ENCODE assay signal across 9 cellular contexts in genomic region chr2:96315400-96316071, GRCh38. TPM values are rescaled to one million over a fixed set of nuclear protein-coding genes. Genes with fewer than 3 reads are reported as not detected.
DNase-seq lines count a peak whose midpoint lies in the region; ATAC-seq and TF ChIP-seq lines count a peak whose summit lies in the region.
"Had no signal": no experiment of that assay in that cellular context is flagged by ENCODE, and none has a peak within 500 bp of the region (broad histone marks: within the 10 kb centered on the region; RNA-seq: fewer than 3 reads in every experiment).

No MANE protein-coding gene starts in this region.

- CTCF ChIA-PET in CD8-positive, alpha-beta T cell (lab: Charles Lee): interaction anchor here (1.0 kb wide), 1 partner anchor 30 kb away, joined by 3 read pairs; no protein-coding TSS in a partner anchor

- H3K4me3 Mint-ChIP-seq in CD8-positive, alpha-beta T cell: peak overlapping the region; percentile 47
- peak overlapping the region; percentile 54 for H3K4me3 Mint-ChIP-seq in activated T-helper 2 cell treated with anti-CD3 and anti-CD28 coated beads, Interferon-gamma antibody, Interleukin-2, Interleukin-4, amounts not matched to agents 10 μg/mL and 5 μg/mL and 100 μg/mL, durations not matched to agents 14 hours and 24 hours and 36 hours (ENCODE audit: low read depth)
- H3K4me3 Mint-ChIP-seq in memory B cell: peak overlapping the region; percentile 5

- DNase-seq in CD8-positive, alpha-beta T cell: peak in 4 of 7 experiments; percentile 22 to 60 (median 36)
- no peak for DNase-seq in activated T-helper 2 cell treated with anti-CD3 and anti-CD28 coated beads, Interferon-gamma antibody, Interleukin-2, Interleukin-4, amounts not matched to agents 10 μg/mL and 5 μg/mL and 100 μg/mL, durations not matched to agents 14 hours and 24 hours and 36 hours (ENCODE audit: low spot score)
- no peak for DNase-seq in memory B cell (ENCODE audit: low spot score in 2 of 2)
- no peak for DNase-seq in NCI-H146 (lab: John Stamatoyannopoulos, UW)
- DNase-seq in Karpas-422: no peak
- DNase-seq: esophagus squamous epithelium had no signal

- POLR2A ChIA-PET in CD8-positive, alpha-beta T cell (lab: Charles Lee): interaction anchor here (1.4 to 1.5 kb wide), 2 partner anchors 10 to 11 kb away, joined by 3 to 7 read pairs; partner anchors contain the start of gene SNRNP200

- no peak overlapping the region for H3K4me3 ChIP-seq in CD8-positive, alpha-beta T cell (ENCODE audit: low read depth, low read length)
- H3K4me3 ChIP-seq in Karpas-422 (ENCODE audit: low read length): no peak overlapping the region
- H3K4me3 ChIP-seq: esophagus squamous epithelium had no signal

- intact Hi-C loops in CD8-positive, alpha-beta T cell (cut with DNase I, micrococcal nuclease): no loop called here
- intact Hi-C loops in activated T-helper 2 cell treated with anti-CD3 and anti-CD28 coated beads, Interferon-gamma antibody, Interleukin-2, Interleukin-4, amounts not matched to agents 10 μg/mL and 5 μg/mL and 100 μg/mL, durations not matched to agents 14 hours and 24 hours and 36 hours (cut with micrococcal nuclease): no loop called here

- H4K20me1 ChIP-seq in Karpas-422 (ENCODE audit: insufficient read depth, low read depth, low read length): no peaks in the 10 kb centered on the region

- no peaks in the 10 kb centered on the region for H3K36me3 ChIP-seq in CD8-positive, alpha-beta T cell (ENCODE audit: insufficient read depth, low read length)
- H3K36me3 ChIP-seq in Karpas-422 (ENCODE audit: insufficient read depth, low read length): no peaks in the 10 kb centered on the region
- H3K36me3 ChIP-seq: esophagus squamous epithelium had no signal

- no peaks in the 10 kb centered on the region for H3K9me2 ChIP-seq in Karpas-422 (replicated peaks; ENCODE audit: insufficient read depth, low read length)

- peaks cover 36% of the 10 kb centered on the region for H3K4me1 Mint-ChIP-seq in CD8-positive, alpha-beta T cell (ENCODE audit: low read depth)
- peaks cover 46% of the 10 kb centered on the region for H3K4me1 Mint-ChIP-seq in activated T-helper 2 cell treated with anti-CD3 and anti-CD28 coated beads, Interferon-gamma antibody, Interleukin-2, Interleukin-4, amounts not matched to agents 10 μg/mL and 5 μg/mL and 100 μg/mL, durations not matched to agents 14 hours and 24 hours and 36 hours (ENCODE audit: low read depth)
- peaks cover 12% of the 10 kb centered on the region for H3K4me1 Mint-ChIP-seq in memory B cell

- no peak overlapping the region for H3K4me2 ChIP-seq in Karpas-422 (ENCODE audit: low read depth, low read length, poor library complexity, severe bottlenecking)

- no peaks in the 10 kb centered on the region for H3K9me3 Mint-ChIP-seq in CD8-positive, alpha-beta T cell
- H3K9me3 Mint-ChIP-seq in activated T-helper 2 cell treated with anti-CD3 and anti-CD28 coated beads, Interferon-gamma antibody, Interleukin-2, Interleukin-4, amounts not matched to agents 10 μg/mL and 5 μg/mL and 100 μg/mL, durations not matched to agents 14 hours and 24 hours and 36 hours: no peaks in the 10 kb centered on the region
- no peaks in the 10 kb centered on the region for H3K9me3 Mint-ChIP-seq in memory B cell

- H3K36me3 Mint-ChIP-seq in CD8-positive, alpha-beta T cell: peaks cover 2% of the 10 kb centered on the region
- peaks cover 26% of the 10 kb centered on the region for H3K36me3 Mint-ChIP-seq in activated T-helper 2 cell treated with anti-CD3 and anti-CD28 coated beads, Interferon-gamma antibody, Interleukin-2, Interleukin-4, amounts not matched to agents 10 μg/mL and 5 μg/mL and 100 μg/mL, durations not matched to agents 14 hours and 24 hours and 36 hours (ENCODE audit: low read depth)
- peaks cover 2% of the 10 kb centered on the region for H3K36me3 Mint-ChIP-seq in memory B cell

- H3K27ac Mint-ChIP-seq in CD8-positive, alpha-beta T cell: peak overlapping the region; percentile 87
- peak overlapping the region; percentile 82 for H3K27ac Mint-ChIP-seq in activated T-helper 2 cell treated with anti-CD3 and anti-CD28 coated beads, Interferon-gamma antibody, Interleukin-2, Interleukin-4, amounts not matched to agents 10 μg/mL and 5 μg/mL and 100 μg/mL, durations not matched to agents 14 hours and 24 hours and 36 hours
- no peak overlapping the region for H3K27ac Mint-ChIP-seq in memory B cell

- peaks cover 24% of the 10 kb centered on the region for H3K4me1 ChIP-seq in CD8-positive, alpha-beta T cell (ENCODE audit: insufficient read depth, low read length)
- H3K4me1 ChIP-seq in Karpas-422 (ENCODE audit: low read length): peaks cover 15% of the 10 kb centered on the region

- peak; percentile 51 for ATAC-seq in CD8-positive, alpha-beta T cell
- ATAC-seq in HG02759 (IDR thresholded peaks at IDR 0.05; ENCODE audit: unreplicated experiment) (peak; percentile 55), memory B cell (ENCODE audit: low read depth) (no peak), GM18520 (IDR thresholded peaks at IDR 0.05; ENCODE audit: unreplicated experiment) (no peak), GM21825 (IDR thresholded peaks at IDR 0.05; ENCODE audit: unreplicated experiment) (no peak)

- no peak overlapping the region for H2AFZ ChIP-seq in Karpas-422 (ENCODE audit: low read length)

- H3K27me3 Mint-ChIP-seq in CD8-positive, alpha-beta T cell (ENCODE audit: low read depth): no peaks in the 10 kb centered on the region
- H3K27me3 Mint-ChIP-seq in activated T-helper 2 cell treated with anti-CD3 and anti-CD28 coated beads, Interferon-gamma antibody, Interleukin-2, Interleukin-4, amounts not matched to agents 10 μg/mL and 5 μg/mL and 100 μg/mL, durations not matched to agents 14 hours and 24 hours and 36 hours (ENCODE audit: low read depth): no peaks in the 10 kb centered on the region
- H3K27me3 Mint-ChIP-seq in memory B cell: no peaks in the 10 kb centered on the region

- H3K27ac ChIP-seq in CD8-positive, alpha-beta T cell (ENCODE audit: low read depth, low read length): no peak overlapping the region
- no peak overlapping the region for H3K27ac ChIP-seq in Karpas-422 (ENCODE audit: low read length)

- no peaks in the 10 kb centered on the region for H3K27me3 ChIP-seq in CD8-positive, alpha-beta T cell (ENCODE audit: insufficient read depth, low read length)
- H3K27me3 ChIP-seq in Karpas-422 (ENCODE audit: low read length): no peaks in the 10 kb centered on the region

- H3K79me2 ChIP-seq in Karpas-422 (ENCODE audit: low read length): no peaks in the 10 kb centered on the region

- no peak for TF ChIP-seq CTCF in CD8-positive, alpha-beta T cell (IDR thresholded peaks at IDR 0.05)

- no peaks in the 10 kb centered on the region for H3K9me3 ChIP-seq in CD8-positive, alpha-beta T cell (ENCODE audit: low read length)
- H3K9me3 ChIP-seq in Karpas-422 (ENCODE audit: low read length): no peaks in the 10 kb centered on the region
- H3K9me3 ChIP-seq: esophagus squamous epithelium had no signal

- no peak overlapping the region for H3K9ac ChIP-seq in Karpas-422 (ENCODE audit: low read length)

RNA-seq across cellular contexts. Expression of gene ITPRIPL1, which starts 9.6 kb away (rescaled TPM):
- 1 to 10 TPM; 5.6 to 6.6 TPM for total RNA-seq in CD8-positive, alpha-beta T cell
- total RNA-seq in activated T-helper 2 cell treated with anti-CD3 and anti-CD28 coated beads, Interferon-gamma antibody, Interleukin-2, Interleukin-4, amounts not matched to agents 10 μg/mL and 5 μg/mL and 100 μg/mL, durations not matched to agents 14 hours and 24 hours and 36 hours: 44.8 and 45.0 TPM in 2 replicates
- 12.4 and 21.2 TPM in 2 replicates for total RNA-seq in Karpas-422 (2014; rRNA removed; shearing (Covaris generic); ENCODE audit: low replicate concordance)

RNA-seq across cellular contexts. Expression of gene SNRNP200, which starts 10.2 kb away (rescaled TPM):
- 100 to 1,000 TPM; 318 to 348 TPM for total RNA-seq in CD8-positive, alpha-beta T cell
- total RNA-seq in activated T-helper 2 cell treated with anti-CD3 and anti-CD28 coated beads, Interferon-gamma antibody, Interleukin-2, Interleukin-4, amounts not matched to agents 10 μg/mL and 5 μg/mL and 100 μg/mL, durations not matched to agents 14 hours and 24 hours and 36 hours: 191 TPM in 2 replicates
- 68.1 and 83.8 TPM in 2 replicates for total RNA-seq in Karpas-422 (2014; rRNA removed; shearing (Covaris generic); ENCODE audit: low replicate concordance)

RNA-seq across cellular contexts. Expression of gene NCAPH, which starts 20.0 kb away (rescaled TPM):
- total RNA-seq in CD8-positive, alpha-beta T cell: 1 to 10 TPM; 2.0 to 2.5 TPM
- total RNA-seq in activated T-helper 2 cell treated with anti-CD3 and anti-CD28 coated beads, Interferon-gamma antibody, Interleukin-2, Interleukin-4, amounts not matched to agents 10 μg/mL and 5 μg/mL and 100 μg/mL, durations not matched to agents 14 hours and 24 hours and 36 hours: 62.1 and 63.3 TPM in 2 replicates
- 23.1 and 24.2 TPM in 2 replicates for total RNA-seq in Karpas-422 (2014; rRNA removed; shearing (Covaris generic); ENCODE audit: low replicate concordance)

RNA-seq across cellular contexts. Expression of gene CIAO1, which starts 49.5 kb away (rescaled TPM):
- total RNA-seq in CD8-positive, alpha-beta T cell: 10 to 100 TPM; 51.9 to 58.0 TPM
- total RNA-seq in activated T-helper 2 cell treated with anti-CD3 and anti-CD28 coated beads, Interferon-gamma antibody, Interleukin-2, Interleukin-4, amounts not matched to agents 10 μg/mL and 5 μg/mL and 100 μg/mL, durations not matched to agents 14 hours and 24 hours and 36 hours: 93.9 and 94.7 TPM in 2 replicates
- 71.2 and 101 TPM in 2 replicates for total RNA-seq in Karpas-422 (2014; rRNA removed; shearing (Covaris generic); ENCODE audit: low replicate concordance)

RNA-seq across cellular contexts. Expression of gene TMEM127, which starts 49.7 kb away (rescaled TPM):
- 10 to 100 TPM; 44.7 to 49.6 TPM for total RNA-seq in CD8-positive, alpha-beta T cell
- 29.0 and 30.4 TPM in 2 replicates for total RNA-seq in activated T-helper 2 cell treated with anti-CD3 and anti-CD28 coated beads, Interferon-gamma antibody, Interleukin-2, Interleukin-4, amounts not matched to agents 10 μg/mL and 5 μg/mL and 100 μg/mL, durations not matched to agents 14 hours and 24 hours and 36 hours
- 17.7 and 21.9 TPM in 2 replicates for total RNA-seq in Karpas-422 (2014; rRNA removed; shearing (Covaris generic); ENCODE audit: low replicate concordance)

Comparison
In these comparisons a context has a peak if more than half of its experiments do, and no peak if none do; other contexts are left out.
1. ATAC-seq: peak in CD8-positive, alpha-beta T cell (single experiment) and HG02759 (single experiment); none in memory B cell (single experiment), GM18520 (single experiment) and GM21825 (single experiment).
2. DNase-seq: peak in CD8-positive, alpha-beta T cell (4 of 7); none in activated T-helper 2 cell treated with anti-CD3 and anti-CD28 coated beads, Interferon-gamma antibody, Interleukin-2, Interleukin-4, amounts not matched to agents 10 μg/mL and 5 μg/mL and 100 μg/mL, durations not matched to agents 14 hours and 24 hours and 36 hours (single experiment), memory B cell (0 of 2), NCI-H146 (single experiment) and Karpas-422 (single experiment).
3. Peak in every context shown above with its lines, with median percentiles within 50 percentile points of each other: H3K4me3 Mint-ChIP-seq.